8 cellular contexts compared by ENCODE assay signal in the genomic region with DNA sequence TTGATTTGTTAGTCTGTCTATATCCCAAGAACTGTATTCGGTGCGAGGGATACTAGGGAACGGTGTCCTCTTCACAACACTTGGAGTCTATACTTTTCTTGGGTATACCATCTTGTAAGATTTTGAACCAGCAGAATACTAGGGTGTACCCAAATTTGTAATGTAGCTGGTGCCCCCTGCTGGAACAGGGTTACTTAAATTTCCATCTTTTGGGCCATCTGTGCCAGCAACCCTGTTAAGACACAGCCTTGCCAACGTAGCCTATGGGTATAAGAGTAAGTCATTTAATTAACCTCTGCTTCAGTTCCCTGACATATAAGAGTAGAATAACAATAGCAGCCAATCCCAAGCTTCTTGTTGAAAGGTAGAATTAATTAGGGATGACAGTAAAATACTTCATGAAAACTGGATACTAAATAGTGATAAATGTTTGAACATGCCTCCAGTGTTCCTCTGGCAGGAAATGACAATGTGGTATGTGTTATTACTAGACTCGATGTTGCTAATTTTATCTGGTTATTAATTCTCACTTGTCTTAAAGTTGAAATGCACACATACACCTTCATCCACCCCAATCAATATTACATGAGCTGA.
DNase-seq lines count a peak whose midpoint lies in the region; ATAC-seq and TF ChIP-seq lines count a peak whose summit lies in the region.

No MANE protein-coding gene starts in this region.

- no peak overlapping the region for H3K9ac ChIP-seq in HCT116 (ENCODE audit: low read length)

- H3K36me3 ChIP-seq in HCT116 (ENCODE audit: control insufficient read depth in 1 of 2, insufficient read depth in 2 of 2, low read length in 2 of 2) (no peaks in the 10 kb centered on the region), gastrocnemius medialis (no peaks in the 10 kb centered on the region)

- H3K4me3 ChIP-seq in HCT116 (replicated peaks in 1 of 2; ENCODE audit: low read depth in 1 of 2, low read length in 2 of 2): no peak overlapping the region
- H3K4me3 ChIP-seq in gastrocnemius medialis: no peak overlapping the region

- in situ Hi-C loops in gastrocnemius medialis (cut with MboI; ENCODE audit: low sequenced_read_pairs in 4 of 4): loop anchor here in 1 of 4 donors (25.0 kb wide), 1 partner anchor 641 kb away; no protein-coding TSS in a partner anchor

- no peak overlapping the region for H2AFZ ChIP-seq in HCT116 (ENCODE audit: low read depth, low read length, poor library complexity, severe bottlenecking)

- TF ChIP-seq RAD21 in HCT116 (IDR thresholded peaks at IDR 0.05; ENCODE audit: low read depth): peak; percentile 56

- CTCF ChIA-PET in GM10248 (lab: Yijun Ruan, JAX): interaction anchor here (0.7 to 4.6 kb wide), 11 partner anchors 13 to 641 kb away, joined by 3 to 40 read pairs (median 3); no protein-coding TSS in a partner anchor
- CTCF ChIA-PET in HCT116 (lab: Charles Lee): interaction anchor here (1.4 to 1.6 kb wide), 2 partner anchors 365 to 640 kb away, joined by 3 to 6 read pairs; no protein-coding TSS in a partner anchor

- ATAC-seq in HCT116 (peak; percentile 78), foreskin keratinocyte (no peak), gastrocnemius medialis (no peak), GM18511 (IDR thresholded peaks at IDR 0.05; ENCODE audit: unreplicated experiment) (no peak)

- no peaks in the 10 kb centered on the region for H4K20me1 ChIP-seq in HCT116 (ENCODE audit: insufficient read depth)

- H3K79me2 ChIP-seq in HCT116 (ENCODE audit: insufficient read depth, low read length): no peaks in the 10 kb centered on the region

- no peak overlapping the region for H3K4me2 ChIP-seq in HCT116 (ENCODE audit: low read length)

- TF ChIP-seq POLR2A in HCT116 (IDR thresholded peaks at IDR 0.05; ENCODE audit: borderline replicate concordance, extremely low read depth, insufficient read depth, insufficient read length) (no peak), gastrocnemius medialis (IDR thresholded peaks at IDR 0.05) (no peak)

- RAD21 ChIA-PET in HCT116 (lab: Charles Lee; ENCODE audit: low non-redundant PET in 1 of 2, low total read pairs in 2 of 2, uncharacterized antibody in 2 of 2, unreplicated experiment in 2 of 2): no interaction called here

- DNase-seq in GM10248 (ENCODE audit: extremely low spot score): peak; percentile 42
- peak; percentile 34 for DNase-seq in HCT116 (ENCODE audit: low read depth, low spot score)
- peak; percentile 58 for DNase-seq in NCI-H526 treated with DMSO at 0.1 percent for 48 hours (lab: John Stamatoyannopoulos, UW)
- DNase-seq in activated CD8-positive, alpha-beta memory T cell treated with anti-CD3 and anti-CD28 coated beads, Interleukin-2, amount 50 U/mL, for 4 hours: peak; percentile 76
- DNase-seq in foreskin keratinocyte: peak in 1 of 2 donors; percentile 26
- peak in 1 of 2 donors; percentile 18 for DNase-seq in gastrocnemius medialis
- DNase-seq in dedifferentiated amniotic fluid mesenchymal stem cell (ENCODE audit: extremely low spot score): no peak

- POLR2A ChIA-PET in GM10248 (lab: Yijun Ruan, JAX) (no interaction called here), HCT116 (lab: Charles Lee) (no interaction called here)

- intact Hi-C loops in HCT116 (cut with micrococcal nuclease) (loop anchor here (1.0 to 2.0 kb wide), 2 partner anchors 365 to 640 kb away; no protein-coding TSS in a partner anchor), gastrocnemius medialis (cut with DNase I; ENCODE audit: low total_unique reads) (loop anchor here (2.0 kb wide), 1 partner anchor 640 kb away; no protein-coding TSS in a partner anchor)

- no TSS peak for BruUV-seq in HCT116 (replicated peaks; lab: Mats Ljungman, UMichigan)

- no peaks in the 10 kb centered on the region for H3K27me3 ChIP-seq in HCT116 (ENCODE audit: insufficient read depth, low read length)
- no peaks in the 10 kb centered on the region for H3K27me3 ChIP-seq in foreskin keratinocyte
- H3K27me3 ChIP-seq in gastrocnemius medialis: no peaks in the 10 kb centered on the region

- H3K9me3 ChIP-seq in HCT116 (ENCODE audit: control insufficient read depth in 1 of 2, insufficient read depth in 1 of 2, low read depth in 1 of 2, low read length in 2 of 2) (no peaks in the 10 kb centered on the region), gastrocnemius medialis (no peaks in the 10 kb centered on the region)

- H3K27ac ChIP-seq in HCT116 (ENCODE audit: low read depth, low read length) (no peak overlapping the region), foreskin keratinocyte (no peak overlapping the region), gastrocnemius medialis (no peak overlapping the region)

- H3K4me1 ChIP-seq in HCT116 (ENCODE audit: control insufficient read depth in 1 of 2, insufficient read depth in 2 of 2, low read length in 2 of 2) (no peaks in the 10 kb centered on the region), foreskin keratinocyte (no peaks in the 10 kb centered on the region), gastrocnemius medialis (no peaks in the 10 kb centered on the region)

- no peaks in the 10 kb centered on the region for H3K9me2 ChIP-seq in HCT116 (ENCODE audit: insufficient read depth)

- TF ChIP-seq CTCF in GM10248 (IDR thresholded peaks at IDR 0.05; ENCODE audit: control extremely low read depth, extremely low read depth, low read depth, missing control alignments) (peak; percentile 61), HCT116 (IDR thresholded peaks at IDR 0.05 in 2 of 3, conservative IDR thresholded peaks at IDR 0.05 in 1 of 3; ENCODE audit: borderline replicate concordance in 1 of 3, insufficient read depth in 1 of 3, low read depth in 2 of 3, low read length in 2 of 3) (peak; percentile 31 to 54 (median 43); a peak in 4 of 6 replicates), foreskin keratinocyte (conservative IDR thresholded peaks at IDR 0.05) (peak; percentile 51), gastrocnemius medialis (IDR thresholded peaks at IDR 0.05 in 4 of 5, conservative IDR thresholded peaks at IDR 0.05 in 1 of 5) (peak in 4 of 5 experiments; percentile 12 to 38 (median 26))

TF ChIP-seq in HCT116, 20 proteins besides CTCF, POLR2A, EP300 and RAD21 (continues in another document):
- TF ChIP-seq ZBTB33 (IDR thresholded peaks at IDR 0.05; ENCODE audit: extremely low read depth, insufficient replicate concordance, low read length): no peak
- TF ChIP-seq, protein P1, sequence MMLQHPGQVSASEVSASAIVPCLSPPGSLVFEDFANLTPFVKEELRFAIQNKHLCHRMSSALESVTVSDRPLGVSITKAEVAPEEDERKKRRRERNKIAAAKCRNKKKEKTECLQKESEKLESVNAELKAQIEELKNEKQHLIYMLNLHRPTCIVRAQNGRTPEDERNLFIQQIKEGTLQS (IDR thresholded peaks at IDR 0.05): no peak
- no peak for TF ChIP-seq CBX3 (IDR thresholded peaks at IDR 0.05; ENCODE audit: low read depth)
- no peak for TF ChIP-seq EGR1 (IDR thresholded peaks at IDR 0.05; ENCODE audit: low read depth)
- TF ChIP-seq POLR2AphosphoS5 (IDR thresholded peaks at IDR 0.05; ENCODE audit: low read depth, low read length): no peak
- TF ChIP-seq CEBPB (IDR thresholded peaks at IDR 0.05; ENCODE audit: low read depth): no peak
- TF ChIP-seq EZH2phosphoT487 (IDR thresholded peaks at IDR 0.05; ENCODE audit: borderline replicate concordance): no peak
- TF ChIP-seq, protein P2, sequence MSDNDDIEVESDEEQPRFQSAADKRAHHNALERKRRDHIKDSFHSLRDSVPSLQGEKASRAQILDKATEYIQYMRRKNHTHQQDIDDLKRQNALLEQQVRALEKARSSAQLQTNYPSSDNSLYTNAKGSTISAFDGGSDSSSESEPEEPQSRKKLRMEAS (IDR thresholded peaks at IDR 0.05): no peak
- no peak for TF ChIP-seq JUND (IDR thresholded peaks at IDR 0.05)
- TF ChIP-seq SRF (IDR thresholded peaks at IDR 0.05; ENCODE audit: low read depth): no peak
- no peak for TF ChIP-seq ELF1 (IDR thresholded peaks at IDR 0.05; ENCODE audit: borderline replicate concordance, low read depth)
- TF ChIP-seq SIN3A (IDR thresholded peaks at IDR 0.05; ENCODE audit: low read depth): no peak
- TF ChIP-seq ZFX (IDR thresholded peaks at IDR 0.05): no peak
- TF ChIP-seq SP1 (IDR thresholded peaks at IDR 0.05; ENCODE audit: low read depth): no peak
- no peak for TF ChIP-seq YY1 (IDR thresholded peaks at IDR 0.05; ENCODE audit: extremely low read depth, insufficient replicate concordance, low read depth, low read length)
- TF ChIP-seq ZNF274 (IDR thresholded peaks at IDR 0.05; ENCODE audit: low read depth, low read length): no peak
